Comparison of ENCODE assay signal across 8 cellular contexts in genomic region chr17:41404024-41404651, GRCh38. TPM values are rescaled to one million over a fixed set of nuclear protein-coding genes. Genes with fewer than 3 reads are reported as not detected.
DNase-seq lines count a peak whose midpoint lies in the region; ATAC-seq and TF ChIP-seq lines count a peak whose summit lies in the region.

No MANE protein-coding gene starts in this region.

- no peaks in the 10 kb centered on the region for H4K20me1 ChIP-seq in BLaER1 treated with 17β-estradiol and CSF1 and Interleukin-3, amounts not matched to agents 10 nM and 100 nM

- TF ChIP-seq POLR2A in GM18505 (IDR thresholded peaks at IDR 0.05; ENCODE audit: borderline replicate concordance, extremely low read depth, insufficient read depth, insufficient read length), result no peak

- no peaks in the 10 kb centered on the region for H3K27me3 ChIP-seq in BLaER1 treated with 17β-estradiol and CSF1 and Interleukin-3, amounts not matched to agents 10 nM and 100 nM

- no peaks in the 10 kb centered on the region for H3K27me3 Mint-ChIP-seq in activated T-cell treated with anti-CD3 and anti-CD28 coated beads, Interleukin-2, amount 50 U/mL, for 4 hours (ENCODE audit: low read depth)

- no peak overlapping the region for H3K4me3 ChIP-seq in BLaER1 treated with 17β-estradiol and CSF1 and Interleukin-3, amounts not matched to agents 10 nM and 100 nM

- peak overlapping the region; percentile 23 to 77 (median 55) for H3K4me2 ChIP-seq in BLaER1 treated with 17β-estradiol and CSF1 and Interleukin-3, amounts not matched to agents 10 nM and 100 nM

- no peak for TF ChIP-seq CTCF in omental fat pad (IDR thresholded peaks at IDR 0.05)

- peak overlapping the region in 2 of 11 experiments; percentile 3 to 46; a peak in 5 of 22 replicates for H3K27ac ChIP-seq in BLaER1 treated with 17β-estradiol and CSF1 and Interleukin-3, amounts not matched to agents 10 nM and 100 nM

- H3K4me1 ChIP-seq in BLaER1 treated with 17β-estradiol and CSF1 and Interleukin-3, amounts not matched to agents 10 nM and 100 nM, result peaks cover 7 to 29% (median 10%) of the 10 kb centered on the region in 10 experiments; a peak in 19 of 20 replicates

- H3K9me3 Mint-ChIP-seq in activated T-cell treated with anti-CD3 and anti-CD28 coated beads, Interleukin-2, amount 50 U/mL, for 4 hours, result no peaks in the 10 kb centered on the region

- ATAC-seq in activated T-cell treated with anti-CD3 and anti-CD28 coated beads, Interleukin-2, amount 50 U/mL, for 4 hours, result peak; percentile 89 to 93
- ATAC-seq in GM18505 (IDR thresholded peaks at IDR 0.05; ENCODE audit: unreplicated experiment) (no peak), GM21737 (IDR thresholded peaks at IDR 0.05; ENCODE audit: unreplicated experiment) (no peak), HG02981 (IDR thresholded peaks at IDR 0.05; ENCODE audit: unreplicated experiment) (no peak), omental fat pad (ENCODE audit: low FRiP score) (no peak)

- H3K36me3 ChIP-seq in BLaER1 treated with 17β-estradiol and CSF1 and Interleukin-3, amounts not matched to agents 10 nM and 100 nM, result no peaks in the 10 kb centered on the region

- H3K4me1 Mint-ChIP-seq in activated T-cell treated with anti-CD3 and anti-CD28 coated beads, Interleukin-2, amount 50 U/mL, for 4 hours (ENCODE audit: low read depth), result peaks cover 38% of the 10 kb centered on the region

- no peaks in the 10 kb centered on the region for H3K36me3 Mint-ChIP-seq in activated T-cell treated with anti-CD3 and anti-CD28 coated beads, Interleukin-2, amount 50 U/mL, for 4 hours (ENCODE audit: insufficient read depth)

- no peaks in the 10 kb centered on the region for H3K9me3 ChIP-seq in BLaER1 treated with 17β-estradiol and CSF1 and Interleukin-3, amounts not matched to agents 10 nM and 100 nM (replicated peaks in 1 of 11)

- DNase-seq in NCI-H1105 (lab: John Stamatoyannopoulos, UW), result peak; percentile 65
- peak; percentile 11 for DNase-seq in activated T-cell treated with anti-CD3 and anti-CD28 coated beads, Interleukin-2, amount 50 U/mL, for 4 hours
- peak; percentile 95 for DNase-seq in iris pigment epithelial cell (ENCODE audit: low read depth)
- DNase-seq in omental fat pad (ENCODE audit: low spot score), result no peak

- H3K4me3 Mint-ChIP-seq in activated T-cell treated with anti-CD3 and anti-CD28 coated beads, Interleukin-2, amount 50 U/mL, for 4 hours, result no peak overlapping the region

- H3K9ac ChIP-seq in BLaER1 treated with 17β-estradiol and CSF1 and Interleukin-3, amounts not matched to agents 10 nM and 100 nM, result no peak overlapping the region

RNA-seq across cellular contexts. Expression of gene KRT31, which starts 6.7 kb away (rescaled TPM):
- not detected for total RNA-seq in activated T-cell treated with anti-CD3 and anti-CD28 coated beads, Interleukin-2, amount 50 U/mL, for 4 hours
- total RNA-seq in omental fat pad, result not detected

RNA-seq across cellular contexts. Expression of gene KRT37, which starts 20.2 kb away (rescaled TPM):
- not detected for total RNA-seq in activated T-cell treated with anti-CD3 and anti-CD28 coated beads, Interleukin-2, amount 50 U/mL, for 4 hours
- total RNA-seq in omental fat pad, result not detected

RNA-seq across cellular contexts. Expression of gene KRT34, which starts 22.0 kb away (rescaled TPM):
- not detected for total RNA-seq in activated T-cell treated with anti-CD3 and anti-CD28 coated beads, Interleukin-2, amount 50 U/mL, for 4 hours
- not detected for total RNA-seq in omental fat pad

RNA-seq across cellular contexts. Expression of gene KRT33B, which starts 34.5 kb away (rescaled TPM):
- not detected for total RNA-seq in activated T-cell treated with anti-CD3 and anti-CD28 coated beads, Interleukin-2, amount 50 U/mL, for 4 hours
- total RNA-seq in omental fat pad, result not detected

RNA-seq across cellular contexts. Expression of gene KRT38, which starts 36.6 kb away (rescaled TPM):
- not detected for total RNA-seq in activated T-cell treated with anti-CD3 and anti-CD28 coated beads, Interleukin-2, amount 50 U/mL, for 4 hours
- not detected for total RNA-seq in omental fat pad

Comparison
In these comparisons a context has a peak if more than half of its experiments do, and no peak if none do; other contexts are left out.
1. ATAC-seq: peak in activated T-cell treated with anti-CD3 and anti-CD28 coated beads, Interleukin-2, amount 50 U/mL, for 4 hours (2 of 2); none in GM18505 (single experiment), GM21737 (single experiment), HG02981 (single experiment) and omental fat pad (single experiment).